Comparison of ENCODE assay signal across 25 cellular contexts in the genomic region with DNA sequence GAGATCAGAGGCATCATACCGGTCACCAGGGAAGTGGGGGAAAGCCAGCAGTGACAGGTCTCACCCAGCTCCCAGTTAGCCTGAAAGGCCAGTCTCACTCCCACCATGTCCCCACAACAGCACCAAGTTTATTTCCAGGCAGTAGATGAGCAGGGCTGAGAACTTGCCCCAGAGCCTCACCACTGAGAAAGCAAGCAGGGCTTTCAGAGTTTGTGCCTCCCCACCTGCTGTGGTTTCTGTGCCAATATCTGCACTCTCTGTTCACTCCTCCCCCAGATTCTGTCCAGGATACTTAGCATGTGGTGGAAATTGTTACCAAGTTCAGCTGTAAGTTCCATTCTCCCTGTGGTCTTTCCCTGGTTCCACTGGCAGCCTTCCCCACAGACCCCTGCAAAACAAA.
DNase-seq lines count a peak whose midpoint lies in the region; ATAC-seq, FAIRE-seq and TF ChIP-seq lines count a peak whose summit lies in the region.
"Had no signal": no experiment of that assay in that cellular context is flagged by ENCODE, and none has a peak within 500 bp of the region (broad histone marks: within the 10 kb centered on the region; RNA-seq: fewer than 3 reads in every experiment).

No MANE protein-coding gene starts in this region.

- no peaks in the 10 kb centered on the region for H4K20me1 ChIP-seq in MM.1S (ENCODE audit: insufficient read depth, low read length)

- H3K4me1 ChIP-seq in MM.1S (ENCODE audit: low read length) = peaks cover 21% of the 10 kb centered on the region
- no peaks in the 10 kb centered on the region for H3K4me1 ChIP-seq in transverse colon
- H3K4me1 ChIP-seq in pancreas = no peaks in the 10 kb centered on the region

- H3K79me2 ChIP-seq in MM.1S (ENCODE audit: low read length) = no peaks in the 10 kb centered on the region

- H3K27ac Mint-ChIP-seq in neural crest cell (ENCODE audit: unreplicated experiment) = peak overlapping the region; percentile 16
- H3K27ac Mint-ChIP-seq: B cell; CD4-positive, alpha-beta T cell; HFFc6 had no signal

- TF ChIP-seq CTCF in MM.1S (IDR thresholded peaks at IDR 0.05; ENCODE audit: low read length) (no peak), neural crest cell (conservative IDR thresholded peaks at IDR 0.05) (no peak), transverse colon (IDR thresholded peaks at IDR 0.05) (no peak), pancreas (IDR thresholded peaks at IDR 0.05) (no peak)

- intact Hi-C loops in transverse colon (cut with DNase I; ENCODE audit: low total_unique reads) (no loop called here), pancreas (cut with DNase I) (no loop called here)

- H3F3A ChIP-seq in MM.1S (ENCODE audit: insufficient read depth, low read length) = peaks cover 22% of the 10 kb centered on the region

- no peak for TF ChIP-seq POLR2A in transverse colon (IDR thresholded peaks at IDR 0.05)

- 83 to 88% methylated on average over 1 of the region's 1 CpG for WGBS in transverse colon (ENCODE audit: low coverage in 1 of 2), 2 donors
- WGBS in pancreas, 2 donors = 90% methylated on average over 1 of the region's 1 CpG

- ATAC-seq in GM18511 (IDR thresholded peaks at IDR 0.05; ENCODE audit: unreplicated experiment) (peak; percentile 57), HG02798 (IDR thresholded peaks at IDR 0.05; ENCODE audit: poor library complexity, unreplicated experiment) (peak; percentile 79), GM21825 (IDR thresholded peaks at IDR 0.05; ENCODE audit: unreplicated experiment) (no peak), pancreas (no peak)
- ATAC-seq: HepG2 had no signal

- no peaks in the 10 kb centered on the region for H3K27me3 Mint-ChIP-seq in neural crest cell (ENCODE audit: low read depth)
- H3K27me3 Mint-ChIP-seq: B cell; CD4-positive, alpha-beta T cell had no signal

- peak overlapping the region; percentile 74 for H2AFZ ChIP-seq in MM.1S (ENCODE audit: low read length)

- H3K27me3 ChIP-seq in MM.1S (replicated peaks; ENCODE audit: insufficient read depth, low read length) = no peaks in the 10 kb centered on the region
- H3K27me3 ChIP-seq in transverse colon = no peaks in the 10 kb centered on the region
- H3K27me3 ChIP-seq in pancreas = no peaks in the 10 kb centered on the region

- TF ChIP-seq EP300 in transverse colon (IDR thresholded peaks at IDR 0.05; ENCODE audit: low read depth) = no peak

- H3K9me3 Mint-ChIP-seq in neural crest cell = peaks cover 3% of the 10 kb centered on the region

- H3K4me1 Mint-ChIP-seq in neural crest cell = no peaks in the 10 kb centered on the region
- H3K4me1 Mint-ChIP-seq: B cell had no signal

- no peaks in the 10 kb centered on the region for H3K36me3 Mint-ChIP-seq in neural crest cell (ENCODE audit: low read depth)

- FAIRE-seq in pancreas (lab: Jason Lieb, UNC) = no peak
- FAIRE-seq: A204.1, D721Med, G401.6, GM12892, GM19239, HepG2, HTR-8/SVneo had no signal

- peak overlapping the region; percentile 41; the same call in 1 of the 2 replicates for H3K4me3 ChIP-seq in MM.1S (ENCODE audit: low read length)
- H3K4me3 ChIP-seq in transverse colon = no peak overlapping the region
- no peak overlapping the region for H3K4me3 ChIP-seq in pancreas

- no peak overlapping the region for H3K4me3 Mint-ChIP-seq in neural crest cell
- H3K4me3 Mint-ChIP-seq: B cell; CD4-positive, alpha-beta T cell; HFFc6 had no signal

- peak; percentile 75 for DNase-seq in MM.1S
- DNase-seq in neural crest cell (ENCODE audit: low read depth, low spot score) = no peak
- DNase-seq in NCI-H446 treated with DMSO at 0.1 percent for 48 hours (lab: John Stamatoyannopoulos, UW) = no peak
- no peak for DNase-seq in transverse colon
- no peak for DNase-seq in pancreas
- DNase-seq: C1 segment of cervical spinal cord; CD4-positive, alpha-beta T cell; COR-L47; DMS153; DMS79 treated with DMSO at 0.1 percent for 48 hours; EL; HCEC 1CT; HFFc6; Kasumi-1 had no signal

- H3K36me3 ChIP-seq in MM.1S (replicated peaks; ENCODE audit: insufficient read depth, low read length) (no peaks in the 10 kb centered on the region), transverse colon (no peaks in the 10 kb centered on the region), pancreas (no peaks in the 10 kb centered on the region)

- peak overlapping the region; percentile 49 for H3K9ac ChIP-seq in MM.1S (ENCODE audit: low read length)

- H3K9me3 ChIP-seq in MM.1S (replicated peaks; ENCODE audit: insufficient read depth, low read length) (no peaks in the 10 kb centered on the region), transverse colon (no peaks in the 10 kb centered on the region), pancreas (no peaks in the 10 kb centered on the region)

- in situ Hi-C loops in transverse colon (cut with MboI; ENCODE audit: low pct_ligation_motif_present in 1 of 4, low pct_unique_long_range_greater_than_20kb in 1 of 4, low sequenced_read_pairs in 3 of 4) = no loop called here

- H3K27ac ChIP-seq in MM.1S (ENCODE audit: low read length) (peak overlapping the region; percentile 89), transverse colon (no peak overlapping the region), pancreas (no peak overlapping the region)

- peak overlapping the region; percentile 78 for H3K4me2 ChIP-seq in MM.1S (ENCODE audit: low read depth, low read length)

- H3K9me2 ChIP-seq in MM.1S (replicated peaks; ENCODE audit: insufficient read depth, low read length) = no peaks in the 10 kb centered on the region

Comparison
In these comparisons a context has a peak if more than half of its experiments do, and no peak if none do; other contexts are left out.
1. ATAC-seq: peak in GM18511 (single experiment) and HG02798 (single experiment); none in GM21825 (single experiment) and pancreas (0 of 4).